Comparison of ENCODE assay signal across 8 cellular contexts in the genomic region with DNA sequence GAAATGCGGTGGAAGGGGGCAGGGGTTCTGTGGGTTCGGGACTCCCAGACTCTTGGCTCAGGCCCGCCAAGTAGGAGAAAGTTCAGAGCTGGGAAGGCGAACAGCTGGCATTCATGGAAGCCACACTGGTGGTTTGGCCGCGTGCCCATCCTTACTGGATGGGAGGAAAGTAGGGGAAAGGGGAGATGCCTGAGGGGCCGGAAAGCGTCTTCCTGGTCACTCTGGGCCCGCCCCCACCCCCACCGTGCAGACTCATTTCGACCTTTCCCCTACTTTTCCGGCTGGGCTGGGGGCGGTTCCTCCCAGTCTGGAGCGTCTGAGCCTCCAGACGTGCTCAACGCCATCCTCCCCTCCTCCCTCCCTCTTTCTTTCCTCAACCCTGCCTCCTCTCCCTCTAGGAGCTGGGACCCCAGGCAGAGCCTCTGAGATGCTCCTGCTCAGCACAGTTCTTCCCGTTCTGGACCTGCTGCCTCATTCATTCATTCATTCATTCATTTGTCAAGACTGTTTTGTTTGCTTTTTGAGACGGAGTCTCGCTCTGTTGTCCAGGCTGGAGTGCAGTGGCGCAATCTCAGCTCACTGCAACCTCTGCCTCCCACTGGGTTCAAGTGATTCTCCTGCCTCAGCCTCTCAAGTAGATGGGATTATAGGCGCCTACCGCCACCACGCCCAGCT. TPM values are rescaled to one million over a fixed set of nuclear protein-coding genes. Genes with fewer than 3 reads are reported as not detected.
DNase-seq lines count a peak whose midpoint lies in the region; ATAC-seq and TF ChIP-seq lines count a peak whose summit lies in the region.

No MANE protein-coding gene starts in this region.

- H3K4me3 ChIP-seq in breast epithelium, result peak overlapping the region; percentile 65 to 99 (median 73)

- peaks cover 11 to 23% of the 10 kb centered on the region in 2 donors for H3K4me1 ChIP-seq in breast epithelium

- H3K27me3 ChIP-seq in breast epithelium, result no peaks in the 10 kb centered on the region

- DNase-seq in NCI-H1694 (lab: John Stamatoyannopoulos, UW), result peak; percentile 53
- DNase-seq in breast epithelium (ENCODE audit: low spot score in 2 of 2), result peak; percentile 96 to 97
- peak; percentile 67 for DNase-seq in inferior parietal cortex (ENCODE audit: extremely low spot score)
- DNase-seq in smooth muscle cell of the brain vasculature (ENCODE audit: low read depth, low spot score), result peak; percentile 96
- DNase-seq in activated CD4-positive, alpha-beta T cell treated with anti-CD3 and anti-CD28 coated beads for 1 hour, result no peak

- H3K27ac ChIP-seq in C4-2B (0 out of 2 replicates have a peak overlapping the region, but pooled peaks have one; percentile 3), breast epithelium (peak overlapping the region; percentile 81 to 93)

- ATAC-seq in HG03520 (IDR thresholded peaks at IDR 0.05; ENCODE audit: unreplicated experiment) (no peak), HG03442 (IDR thresholded peaks at IDR 0.05; ENCODE audit: unreplicated experiment) (no peak)

- H3K9me3 ChIP-seq in breast epithelium, result no peaks in the 10 kb centered on the region

- TF ChIP-seq CTCF in C4-2B (conservative IDR thresholded peaks at IDR 0.05) (no peak), breast epithelium (IDR thresholded peaks at IDR 0.05) (no peak)

- intact Hi-C loops in breast epithelium (cut with DNase I; ENCODE audit: low total_unique reads), result no loop called here

- TF ChIP-seq POLR2A in breast epithelium (IDR thresholded peaks at IDR 0.05), result no peak

- no peaks in the 10 kb centered on the region for H3K36me3 ChIP-seq in breast epithelium

RNA-seq across cellular contexts. Expression of a gene that starts 3.5 kb away (rescaled TPM):
- 100 to 1,000 TPM in 2 of 3 donors, 10 to 100 TPM in 1; 90.9 to 186 (median 118) TPM for total RNA-seq in breast epithelium

RNA-seq across cellular contexts. Expression of a gene that starts 22.7 kb away (rescaled TPM):
- 10 to 100 TPM; 39.5 to 57.7 (median 41.3) TPM for total RNA-seq in breast epithelium

RNA-seq across cellular contexts. Expression of a gene that starts 24.4 kb away (rescaled TPM):
- 10 to 100 TPM in 1 of 3 donors, 1 to 10 TPM in 2; 5.6 to 26.2 (median 7.8) TPM for total RNA-seq in breast epithelium

RNA-seq across cellular contexts. Expression of a gene that starts 45.6 kb away (rescaled TPM):
- 100 to 1,000 TPM; 126 to 224 (median 132) TPM for total RNA-seq in breast epithelium

RNA-seq across cellular contexts. Expression of a gene that starts 46.2 kb away (rescaled TPM):
- total RNA-seq in breast epithelium, result 1,000 to 10,000 TPM in 1 of 3 donors, 100 to 1,000 TPM in 2; 676 to 1,337 (median 789) TPM
